Comparison of ENCODE assay signal across 15 cellular contexts in the genomic region with DNA sequence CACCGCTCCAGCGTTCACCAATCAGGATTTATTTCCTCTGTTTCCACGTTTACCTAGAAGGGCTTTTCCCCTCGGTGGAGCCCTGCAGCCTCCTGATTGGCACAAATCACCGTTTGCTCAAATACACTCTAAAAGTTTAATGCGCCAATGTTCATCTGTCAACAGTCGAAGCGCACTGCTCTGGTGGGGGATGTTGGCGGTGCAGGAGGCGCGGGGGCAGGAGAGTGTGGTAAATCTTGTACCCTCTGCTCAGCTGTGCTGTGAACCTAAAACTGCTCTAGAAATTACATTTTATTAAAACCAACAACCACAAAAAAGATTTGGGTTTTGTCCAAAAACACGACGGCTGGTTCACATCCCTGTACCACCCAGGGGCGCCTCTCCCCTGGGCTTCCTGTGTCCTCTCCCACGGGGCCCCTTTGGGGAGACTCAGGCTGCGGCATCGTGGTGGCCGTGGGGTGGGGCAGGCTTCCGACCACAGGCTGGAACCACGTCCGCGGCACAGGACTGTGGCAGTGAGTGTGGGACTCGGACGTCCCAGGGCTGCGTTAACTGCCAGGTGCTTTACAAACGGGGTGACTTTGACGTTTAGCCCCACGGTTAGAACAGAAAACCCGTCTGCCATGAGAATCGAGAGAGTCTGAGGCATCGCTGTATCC. TPM values are rescaled to one million over a fixed set of nuclear protein-coding genes. Genes with fewer than 3 reads are reported as not detected.
"Had no signal": no experiment of that assay in that cellular context is flagged by ENCODE, and none has a peak within 500 bp of the region (broad histone marks: within the 10 kb centered on the region; RNA-seq: fewer than 3 reads in every experiment).

No MANE protein-coding gene starts in this region.

- DNase-seq: activated CD4-positive, alpha-beta T cell treated with anti-CD3 and anti-CD28 coated beads, Interleukin-2, amount 10 ng/mL, durations not matched to agents 7 days and 5 days; activated CD4-positive, CD25-positive, alpha-beta regulatory T cell; activated T-cell treated with anti-CD3 and anti-CD28 coated beads, Interleukin-2, amount 50 U/mL, for 48 hours; central memory CD4-positive, alpha-beta T cell; erythroblast; hippocampal formation; substantia nigra; T-helper 2 cell had no signal

- H3K4me3 ChIP-seq: right atrium auricular region had no signal

- H3K36me3 Mint-ChIP-seq: stimulated activated memory B cell treated with anti-CD40 and anti-IgM and Interleukin-4, amounts not matched to agents 10 μg/mL and 1 μg/mL and 100 μg/mL, for 72 hours; type B pancreatic cell had no signal

- H3K9me3 ChIP-seq: right atrium auricular region had no signal

- H3K4me3 Mint-ChIP-seq: activated CD4-positive, alpha-beta T cell treated with anti-CD3 and anti-CD28 coated beads, Interleukin-2, amount 10 ng/mL, durations not matched to agents 7 days and 5 days; dendritic cell treated with granulocyte-macrophage colony-stimulating factor and Interleukin-4, amounts not matched to agents 40 ng/mL and 50 ng/mL, for 4 days; stimulated activated memory B cell treated with anti-CD40 and anti-IgM and Interleukin-4, amounts not matched to agents 10 μg/mL and 1 μg/mL and 100 μg/mL, for 72 hours; type B pancreatic cell had no signal

- H3K36me3 ChIP-seq: right atrium auricular region had no signal

- ATAC-seq: stimulated activated memory B cell treated with anti-CD40 and anti-IgM and Interleukin-4, amounts not matched to agents 10 μg/mL and 1 μg/mL and 100 μg/mL, for 72 hours had no signal

- H3K9me3 Mint-ChIP-seq: activated CD4-positive, alpha-beta T cell treated with anti-CD3 and anti-CD28 coated beads, Interleukin-2, amount 10 ng/mL, durations not matched to agents 7 days and 5 days; dendritic cell treated with granulocyte-macrophage colony-stimulating factor and Interleukin-4, amounts not matched to agents 40 ng/mL and 50 ng/mL, for 4 days had no signal

- H3K27ac Mint-ChIP-seq: activated CD4-positive, alpha-beta T cell treated with anti-CD3 and anti-CD28 coated beads, Interleukin-2, amount 10 ng/mL, durations not matched to agents 7 days and 5 days; dendritic cell treated with granulocyte-macrophage colony-stimulating factor and Interleukin-4, amounts not matched to agents 40 ng/mL and 50 ng/mL, for 4 days; stimulated activated memory B cell treated with anti-CD40 and anti-IgM and Interleukin-4, amounts not matched to agents 10 μg/mL and 1 μg/mL and 100 μg/mL, for 72 hours; type B pancreatic cell had no signal

- H3K27me3 ChIP-seq: right atrium auricular region had no signal

- H3K4me1 ChIP-seq: right atrium auricular region had no signal

- H3K27ac ChIP-seq: right atrium auricular region had no signal

RNA-seq across cellular contexts. Expression of a gene that starts 13.5 kb away (rescaled TPM):
- total RNA-seq: activated CD4-positive, alpha-beta T cell treated with anti-CD3 and anti-CD28 coated beads, Interleukin-2, amount 10 ng/mL, durations not matched to agents 7 days and 5 days; lower leg skin; mesenteric fat pad; right atrium auricular region had no signal
- polyA plus RNA-seq: adipose tissue had no signal

RNA-seq across cellular contexts. Expression of a gene that starts 32.0 kb away (rescaled TPM):
- total RNA-seq: activated CD4-positive, alpha-beta T cell treated with anti-CD3 and anti-CD28 coated beads, Interleukin-2, amount 10 ng/mL, durations not matched to agents 7 days and 5 days; lower leg skin; mesenteric fat pad; right atrium auricular region had no signal

RNA-seq across cellular contexts. Expression of a gene that starts 45.2 kb away (rescaled TPM):
- total RNA-seq: activated CD4-positive, alpha-beta T cell treated with anti-CD3 and anti-CD28 coated beads, Interleukin-2, amount 10 ng/mL, durations not matched to agents 7 days and 5 days had no signal
